8 cellular contexts compared by ENCODE assay signal in the genomic region with DNA sequence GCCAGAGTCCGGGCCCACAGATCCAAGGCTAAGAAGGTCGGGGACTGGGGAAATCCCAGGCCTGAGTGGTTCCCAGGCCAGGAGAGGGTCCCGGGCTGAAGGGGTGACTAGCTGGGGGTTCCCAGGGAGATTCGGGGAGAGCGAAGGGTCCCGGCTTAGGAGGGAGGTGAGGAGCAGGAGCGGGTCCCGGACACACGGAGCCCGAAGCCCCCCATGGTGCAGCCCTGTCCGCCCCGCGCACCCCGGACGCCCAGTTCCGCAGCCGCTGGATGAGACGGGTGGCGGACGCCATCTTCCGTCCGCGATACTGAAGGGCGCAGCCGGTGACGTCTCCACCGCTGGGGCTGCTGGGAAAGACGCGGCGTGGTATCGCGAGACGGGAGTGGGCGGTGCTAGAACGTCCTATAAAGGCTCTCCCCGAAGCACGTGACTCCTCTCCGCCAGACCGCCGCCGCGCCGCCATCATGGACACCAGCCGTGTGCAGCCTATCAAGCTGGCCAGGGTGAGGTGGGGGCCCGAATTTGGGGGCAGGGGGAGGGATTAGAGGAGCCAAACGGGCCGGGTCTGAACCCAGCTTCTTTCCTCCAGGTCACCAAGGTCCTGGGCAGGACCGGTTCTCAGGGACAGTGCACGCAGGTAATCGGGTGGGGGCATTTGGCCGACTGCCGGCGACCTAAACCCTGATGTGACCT. TPM values are rescaled to one million over a fixed set of nuclear protein-coding genes. Genes with fewer than 3 reads are reported as not detected.
A peak's percentile ranks its signal among the peaks of the same experiment; 100 is the strongest.
DNase-seq lines count a peak whose midpoint lies in the region; ATAC-seq and TF ChIP-seq lines count a peak whose summit lies in the region.

A gene (minus strand): TSS at position 309 of the 693 bp plus-strand sequence. CDS start 17 bp downstream, at position 292.
A gene (plus strand): TSS at position 430 of the 693 bp plus-strand sequence. CDS start 35 bp downstream, at position 465.

- intact Hi-C loops in breast epithelium (cut with DNase I; ENCODE audit: low total_unique reads): no loop called here

- peak; percentile 48 for TF ChIP-seq CTCF in WERI-Rb-1 (IDR thresholded peaks at IDR 0.05; ENCODE audit: low read depth, low read length)
- peak in 1 of 3 donors; percentile 20 for TF ChIP-seq CTCF in breast epithelium (IDR thresholded peaks at IDR 0.05)

- ATAC-seq in GM18907 (IDR thresholded peaks at IDR 0.05; ENCODE audit: unreplicated experiment) (peak; percentile 89), HG03139 (IDR thresholded peaks at IDR 0.05; ENCODE audit: unreplicated experiment) (peak; percentile 82)

- H3K4me1 ChIP-seq in breast epithelium: peaks cover 0 to 14% of the 10 kb centered on the region in 2 donors
- H3K4me1 ChIP-seq in iPS-20b (ENCODE audit: insufficient read depth, low read length): peaks cover 13% of the 10 kb centered on the region; the same call in 1 of the 2 replicates

- TF ChIP-seq POLR2A in breast epithelium (IDR thresholded peaks at IDR 0.05): peak; percentile 96

- no peaks in the 10 kb centered on the region for H3K27me3 ChIP-seq in WERI-Rb-1 (ENCODE audit: insufficient read depth, low read depth, severe bottlenecking)
- H3K27me3 ChIP-seq in breast epithelium: no peaks in the 10 kb centered on the region
- no peaks in the 10 kb centered on the region for H3K27me3 ChIP-seq in iPS-20b (ENCODE audit: insufficient read depth, low read length)

- peak within 1 kb of the TSS; percentile 98 for H3K9ac ChIP-seq in iPS-20b (ENCODE audit: low read depth, low read length)

- H3K36me3 ChIP-seq in WERI-Rb-1 (peaks cover 28% of the 10 kb centered on the region), breast epithelium (no peaks in the 10 kb centered on the region), iPS-20b (ENCODE audit: insufficient read depth, low read depth, low read length) (peaks cover 33% of the 10 kb centered on the region)

- H3K27ac ChIP-seq in WERI-Rb-1 (peak within 1 kb of the TSS; percentile 85), breast epithelium (peak within 1 kb of the TSS; percentile 92 to 95), iPS-20b (ENCODE audit: low read length) (peak within 1 kb of the TSS; percentile 90), skin epidermis (peak within 1 kb of the TSS; percentile 88 to 98 (median 94))

- H3K9me3 ChIP-seq in WERI-Rb-1 (ENCODE audit: severe bottlenecking): peaks cover 2% of the 10 kb centered on the region
- H3K9me3 ChIP-seq in breast epithelium: no peaks in the 10 kb centered on the region
- no peaks in the 10 kb centered on the region for H3K9me3 ChIP-seq in iPS-20b (ENCODE audit: insufficient read depth, low read depth, low read length)

- DNase-seq in AG08395 (ENCODE audit: low spot score) (peak; percentile 98), NCI-H2227 (lab: John Stamatoyannopoulos, UW; ENCODE audit: unreplicated experiment) (peak; percentile 95), WERI-Rb-1 (peak; percentile 96), breast epithelium (ENCODE audit: low spot score in 2 of 2) (peak; percentile 96 to 98)

- H3K4me3 ChIP-seq in WERI-Rb-1 (ENCODE audit: low read depth, low read length) (peak within 1 kb of the TSS; percentile 71), breast epithelium (peak within 1 kb of the TSS; percentile 66 to 96 (median 88)), iPS-20b (ENCODE audit: low read length) (peak within 1 kb of the TSS; percentile 93), skin epidermis (peak within 1 kb of the TSS; percentile 79 to 98 (median 87))

RNA-seq across cellular contexts. Expression of the first gene that starts in this region (rescaled TPM):
- total RNA-seq in breast epithelium: 10 to 100 TPM; 23.2 to 27.5 (median 25.8) TPM

RNA-seq across cellular contexts. Expression of the second gene that starts in this region (rescaled TPM):
- 1,000 to 10,000 TPM in 1 of 3 donors, 100 to 1,000 TPM in 2; 676 to 1,337 (median 789) TPM for total RNA-seq in breast epithelium

Comparison
In these comparisons a context has a peak if more than half of its experiments do, and no peak if none do; other contexts are left out.
1. Peak in every context shown above with its lines: DNase-seq, ATAC-seq, H3K4me3 ChIP-seq and H3K27ac ChIP-seq.